Comparison of ENCODE assay signal across 24 cellular contexts in genomic region chr14:50139192-50139591, GRCh38. TPM values are rescaled to one million over a fixed set of nuclear protein-coding genes. Genes with fewer than 3 reads are reported as not detected.
DNase-seq lines count a peak whose midpoint lies in the region; ATAC-seq, FAIRE-seq and TF ChIP-seq lines count a peak whose summit lies in the region.
"Had no signal": no experiment of that assay in that cellular context is flagged by ENCODE, and none has a peak within 500 bp of the region (broad histone marks: within the 10 kb centered on the region; RNA-seq: fewer than 3 reads in every experiment).

No MANE protein-coding gene starts in this region.

- H4K20me1 ChIP-seq in K562 (replicated peaks; ENCODE audit: control insufficient read depth, insufficient read depth, low read length), result no peaks in the 10 kb centered on the region

- ATAC-seq in K562 (no peak), GM19395 (IDR thresholded peaks at IDR 0.05; ENCODE audit: unreplicated experiment) (no peak), GM18870 (IDR thresholded peaks at IDR 0.05; ENCODE audit: unreplicated experiment) (no peak), body of pancreas (no peak)
- ATAC-seq: activated naive CD8-positive, alpha-beta T cell treated with anti-CD3 and anti-CD28 coated beads, Interleukin-2, amount 50 U/mL, for 24 hours; psoas muscle had no signal

- H3K4me2 ChIP-seq in K562 (ENCODE audit: insufficient read depth, low read length), result no peak overlapping the region

- in situ Hi-C loops in K562 (cut with MboI), result no loop called here

- H3K27me3 ChIP-seq in K562 (ENCODE audit: control insufficient read depth in 2 of 2, insufficient read depth in 2 of 2, low read length in 2 of 2) (no peaks in the 10 kb centered on the region), body of pancreas (no peaks in the 10 kb centered on the region)
- H3K27me3 ChIP-seq: cardiac muscle cell, dorsolateral prefrontal cortex had no signal

- no peak for TF ChIP-seq RAD21 in K562 (CRISPR knock-in tag; conservative IDR thresholded peaks at IDR 0.05 in 1 of 2, IDR thresholded peaks at IDR 0.05 in 1 of 2)

- no peaks in the 10 kb centered on the region for H3K79me2 ChIP-seq in K562 (ENCODE audit: control insufficient read depth, insufficient read depth, low read length)

- no peaks in the 10 kb centered on the region for H3K36me3 ChIP-seq in K562 (ENCODE audit: control insufficient read depth, insufficient read depth, low read length)
- peaks cover 0 to 3% of the 10 kb centered on the region in 2 donors for H3K36me3 ChIP-seq in body of pancreas (replicated peaks in 1 of 2; ENCODE audit: insufficient read depth in 1 of 2, low read depth in 2 of 2)

- POLR2A ChIA-PET in K562 (lab: Yijun Ruan, JAX) (no interaction called here), RWPE1 (lab: Yijun Ruan, JAX; ENCODE audit: low non-redundant PET) (no interaction called here)

- TF ChIP-seq CTCF in K562 (IDR thresholded peaks at IDR 0.05 in 2 of 3, conservative IDR thresholded peaks at IDR 0.05 in 1 of 3; ENCODE audit: insufficient read depth in 2 of 3, low read depth in 1 of 3, low read length in 3 of 3) (no peak), body of pancreas (IDR thresholded peaks at IDR 0.05) (no peak), RWPE1 (conservative IDR thresholded peaks at IDR 0.05; ENCODE audit: low read depth) (no peak)

- no TSS peak for BruUV-seq in K562 (replicated peaks; lab: Mats Ljungman, UMichigan)

- no peak for TF ChIP-seq EP300 in K562 (IDR thresholded peaks at IDR 0.05; ENCODE audit: low read length)

- no peak overlapping the region for H2AFZ ChIP-seq in K562 (ENCODE audit: low read depth, low read length)

- DNase-seq in ELR (ENCODE audit: low read depth), result peak; percentile 8
- peak; percentile 20 for DNase-seq in NCI-H69 (lab: John Stamatoyannopoulos, UW)
- DNase-seq in K562 (ENCODE audit: extremely low read depth in 1 of 4, low spot score in 3 of 4), result no peak
- DNase-seq in body of pancreas, result no peak
- DNase-seq in RWPE1 (ENCODE audit: low spot score), result no peak
- DNase-seq: activated B cell treated with CpG ODN at 0.5 μM for 24 hours; activated CD4-positive, alpha-beta memory T cell treated with anti-CD3 and anti-CD28 coated beads for 36 hours; activated effector memory CD4-positive, alpha-beta T cell treated with anti-CD3 and anti-CD28 coated beads, Interleukin-2, amount 50 U/mL, for 16 hours; activated naive CD8-positive, alpha-beta T cell treated with anti-CD3 and anti-CD28 coated beads, Interleukin-2, amount 50 U/mL, for 24 hours; dorsolateral prefrontal cortex; foreskin fibroblast; hippocampal formation; Kasumi-1; NCI-H1105 treated with DMSO at 0.1 percent for 48 hours; NCI-H2081; NCI-H510A treated with DMSO at 0.1 percent for 48 hours; psoas muscle; RPMI8226; T-helper 9 cell had no signal

- CTCF ChIA-PET in K562 (lab: Yijun Ruan, JAX; ENCODE audit: low intra/inter-chr PET ratio), result no interaction called here
- CTCF ChIA-PET in RWPE1 (lab: Yijun Ruan, JAX), result interaction anchor here (0.6 kb wide), 1 partner anchor 21 kb away, joined by 4 read pairs; no protein-coding TSS in a partner anchor

- FAIRE-seq in K562 (lab: Jason Lieb, UNC), result no peak
- peak; percentile 73 for FAIRE-seq in islet of Langerhans (lab: Jason Lieb, UNC)

- H3K27ac ChIP-seq in K562 (ENCODE audit: extremely low read depth, low read depth, low read length) (no peak overlapping the region), body of pancreas (no peak overlapping the region), RWPE1 (no peak overlapping the region)
- H3K27ac ChIP-seq: C4-2B, cardiac muscle cell, dorsolateral prefrontal cortex, psoas muscle had no signal

- H3K9ac ChIP-seq in K562 (ENCODE audit: insufficient read depth in 1 of 2, low read depth in 2 of 2, low read length in 2 of 2), result no peak overlapping the region

- TF ChIP-seq POLR2A in K562 (conservative IDR thresholded peaks at IDR 0.05) (no peak), body of pancreas (IDR thresholded peaks at IDR 0.05) (no peak)

- H3K4me3 ChIP-seq in K562, result no peak overlapping the region
- no peak overlapping the region for H3K4me3 ChIP-seq in body of pancreas
- H3K4me3 ChIP-seq: cardiac muscle cell, dorsolateral prefrontal cortex, psoas muscle had no signal

- WGBS in K562 (ENCODE audit: insufficient coverage, low coverage, missing lambda C conversion rate), result 93% methylated on average over 1 of the region's 3 CpGs
- WGBS in body of pancreas, 2 donors, result 96 to 99% methylated on average over 3 of the region's 3 CpGs

- H3K4me1 ChIP-seq in K562 (replicated peaks in 1 of 2; ENCODE audit: control insufficient read depth in 2 of 2, insufficient read depth in 2 of 2, low read length in 2 of 2) (no peaks in the 10 kb centered on the region), body of pancreas (no peaks in the 10 kb centered on the region)
- H3K4me1 ChIP-seq: psoas muscle had no signal

- H3K9me1 ChIP-seq in K562 (ENCODE audit: control insufficient read depth, insufficient read depth, low read length), result no peaks in the 10 kb centered on the region

- H3K9me3 ChIP-seq in K562 (replicated peaks; ENCODE audit: control insufficient read depth, insufficient read depth, low read depth, low read length) (no peaks in the 10 kb centered on the region), body of pancreas (no peaks in the 10 kb centered on the region)
- H3K9me3 ChIP-seq: psoas muscle had no signal

- intact Hi-C loops in K562 (cut with micrococcal nuclease), result no loop called here
- intact Hi-C loops in body of pancreas (cut with DNase I), result no loop called here

TF ChIP-seq in K562, 482 proteins besides CTCF, POLR2A, EP300 and RAD21:
- peak; percentile 30; the same call in 1 of the 2 replicates for TF ChIP-seq ZNF316 (IDR thresholded peaks at IDR 0.05)
- TF ChIP-seq ZFX (CRISPR knock-in tag; IDR thresholded peaks at IDR 0.05), result no peak
- no peak for TF ChIP-seq ZSCAN29 (IDR thresholded peaks at IDR 0.05)
- TF ChIP-seq ZKSCAN8 (CRISPR knock-in tag; IDR thresholded peaks at IDR 0.05), result no peak

RNA-seq across cellular contexts. Expression of gene VCPKMT, which starts 22.8 kb away (rescaled TPM):
- total RNA-seq in K562 (2011; cell fraction: chromatin; rRNA removed; ENCODE audit: low replicate concordance), result 10.2 and 16.7 TPM in 2 replicates
- total RNA-seq in K562 (2011; cell fraction: nucleolus; rRNA removed), result 7.7 and 8.9 TPM in 2 replicates
- total RNA-seq in K562 (2011; cell fraction: nucleoplasm; rRNA removed), result 11.4 and 14.4 TPM in 2 replicates
- total RNA-seq in K562 (2014; rRNA removed), result 3.7 and 5.1 TPM in 2 replicates
- 6.9 and 7.2 TPM in 2 replicates for total RNA-seq in K562 (2014; rRNA removed; fragmentation: Illumina TruSeq; extraction: Trizol)
- 6.3 and 6.7 TPM in 2 replicates for total RNA-seq in K562 (2015; rRNA removed; fragmentation: Illumina TruSeq; extraction: Trizol)
- total RNA-seq in K562 (2021), result 7.1 and 7.4 TPM in 2 replicates
- 5.8 and 6.8 TPM in 2 replicates for polyA plus RNA-seq in K562 (2011; rRNA removed)
- polyA plus RNA-seq in K562 (2011; cell fraction: cytosol; rRNA removed), result 2.1 and 2.6 TPM in 2 replicates
- polyA plus RNA-seq in K562 (2011; cell fraction: nucleus; rRNA removed), result 11.1 and 13.5 TPM in 2 replicates
- 4.6 and 5.0 TPM in 2 replicates for polyA plus RNA-seq in K562 (2012)
- 5.0 TPM in 2 replicates for polyA plus RNA-seq in K562 (2014; fragmentation: Illumina TruSeq; extraction: Trizol)
- 1 to 10 TPM; 2.7 to 3.6 TPM for polyA plus RNA-seq in K562 (2014; fragmentation: Nextera tagmentation; extraction: Ambion mirVana)
- polyA plus RNA-seq in K562 (2014; rRNA removed), result 7.8 and 10.0 TPM in 2 replicates
- 2.3 and 3.5 TPM in 2 replicates for polyA minus RNA-seq in K562 (2011; rRNA and poly(A)+ RNA removed)
- polyA minus RNA-seq in K562 (2011; cell fraction: cytosol; rRNA and poly(A)+ RNA removed), result 1.8 and 7.5 TPM in 2 replicates
- 6.1 and 8.9 TPM in 2 replicates for polyA minus RNA-seq in K562 (2011; cell fraction: nucleus; rRNA and poly(A)+ RNA removed)
- total RNA-seq in body of pancreas, result 1 to 10 TPM; 2.0 to 4.2 TPM

Comparison
In these comparisons a context has a peak if more than half of its experiments do, and no peak if none do; other contexts are left out.
1. DNase-seq: peak in ELR (single experiment) and NCI-H69 (single experiment); none in K562 (0 of 4), body of pancreas (0 of 4) and RWPE1 (single experiment).